Comparison of ENCODE assay signal across 35 cellular contexts in the genomic region with DNA sequence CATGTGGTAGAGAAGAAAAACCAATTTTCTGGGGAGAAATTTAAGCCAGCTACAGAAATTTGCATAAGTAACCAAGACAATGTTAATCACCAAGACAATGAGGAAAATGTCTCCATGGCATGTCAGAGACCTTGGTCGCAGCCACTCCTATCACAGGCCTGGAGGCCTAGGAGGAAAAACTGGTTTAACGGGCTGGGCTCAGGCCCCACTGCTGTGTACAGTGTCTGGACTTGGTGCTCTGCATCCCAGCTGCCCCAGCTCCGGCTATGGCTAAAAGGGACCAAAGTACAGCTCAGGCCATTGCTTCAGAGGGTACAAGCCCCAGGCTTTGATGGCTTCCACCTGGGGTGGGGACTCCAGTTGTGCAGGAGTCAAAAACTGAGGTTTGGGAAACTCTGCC.
"Had no signal": no experiment of that assay in that cellular context is flagged by ENCODE, and none has a peak within 500 bp of the region (broad histone marks: within the 10 kb centered on the region; RNA-seq: fewer than 3 reads in every experiment).

No MANE protein-coding gene starts in this region.

- H3K27ac Mint-ChIP-seq: activated CD4-positive, alpha-beta memory T cell treated with anti-CD3 and anti-CD28 coated beads for 36 hours; activated CD4-positive, alpha-beta T cell treated with anti-CD3 and anti-CD28 coated beads, Interleukin-2, amount 10 ng/mL, durations not matched to agents 24 days and 14 days; activated CD8-positive, alpha-beta T cell treated with anti-CD3 and anti-CD28 coated beads for 36 hours; activated naive CD4-positive, alpha-beta T cell treated with anti-CD3 and anti-CD28 coated beads for 36 hours; activated naive CD4-positive, alpha-beta T cell treated with anti-CD3 and anti-CD28 coated beads, Interleukin-2, amount 50 U/mL, for 72 hours; activated naive CD8-positive, alpha-beta T cell treated with anti-CD3 and anti-CD28 coated beads for 36 hours; activated T-cell treated with anti-CD3 and anti-CD28 coated beads, Interleukin-2, amount 50 U/mL, for 72 hours; activated T-helper 1 cell treated with anti-CD3 and anti-CD28 coated beads, Interleukin-12 subunit alpha, Interleukin-12 subunit beta, Interleukin-2, Interleukin-4 antibody, amounts not matched to agents 30 ng/mL and 10 ng/mL and 1 ng/mL, durations not matched to agents 14 hours and 24 hours and 36 hours; activated T-helper 17 cell treated with anti-CD3 and anti-CD28 coated beads, Interleukin-2, amount 50 U/mL, for 72 hours; T-helper 1 cell treated with Interleukin-12 subunit alpha and Interleukin-12 subunit beta and Interleukin-4 antibody, amounts not matched to agents 30 μg/mL and 1 μg/mL, for 36 hours; T-helper 2 cell treated with Interferon-gamma antibody and Interleukin-4, amounts not matched to agents 5 μg/mL and 100 μg/mL, for 36 hours had no signal

- H3K4me3 ChIP-seq: adrenal gland, body of pancreas, breast epithelium had no signal

- H3K27me3 Mint-ChIP-seq: activated B cell treated with CpG ODN at 0.5 μM for 24 hours; activated CD4-positive, alpha-beta memory T cell treated with anti-CD3 and anti-CD28 coated beads for 36 hours; activated CD4-positive, alpha-beta T cell treated with anti-CD3 and anti-CD28 coated beads, Interleukin-2, amount 10 ng/mL, durations not matched to agents 24 days and 14 days; activated CD8-positive, alpha-beta T cell treated with anti-CD3 and anti-CD28 coated beads for 36 hours; activated naive CD8-positive, alpha-beta T cell treated with anti-CD3 and anti-CD28 coated beads for 36 hours; activated T-helper 17 cell treated with anti-CD3 and anti-CD28 coated beads, Interleukin-2, amount 50 U/mL, for 72 hours had no signal

- H3K9me3 ChIP-seq: adrenal gland, body of pancreas had no signal

- H3K27ac ChIP-seq: adrenal gland, body of pancreas, brain microvascular endothelial cell, breast epithelium, VCaP had no signal

- H3K36me3 ChIP-seq: adrenal gland, brain microvascular endothelial cell, breast epithelium had no signal

- H3K4me1 ChIP-seq: adrenal gland, body of pancreas, breast epithelium had no signal

- H3K27me3 ChIP-seq: adrenal gland, body of pancreas, brain microvascular endothelial cell, breast epithelium had no signal

- H3K4me3 Mint-ChIP-seq: activated B cell treated with CpG ODN at 0.5 μM for 24 hours; activated CD4-positive, alpha-beta memory T cell treated with anti-CD3 and anti-CD28 coated beads for 36 hours; activated CD4-positive, alpha-beta T cell treated with anti-CD3 and anti-CD28 coated beads, Interleukin-2, amount 10 ng/mL, durations not matched to agents 24 days and 14 days; activated CD8-positive, alpha-beta T cell treated with anti-CD3 and anti-CD28 coated beads for 36 hours; activated naive CD4-positive, alpha-beta T cell treated with anti-CD3 and anti-CD28 coated beads for 36 hours; activated naive CD8-positive, alpha-beta T cell treated with anti-CD3 and anti-CD28 coated beads for 36 hours; activated T-cell treated with anti-CD3 and anti-CD28 coated beads, Interleukin-2, amount 50 U/mL, for 4 hours; activated T-cell treated with anti-CD3 and anti-CD28 coated beads, Interleukin-2, amount 50 U/mL, for 72 hours; activated T-helper 1 cell treated with anti-CD3 and anti-CD28 coated beads, Interleukin-12 subunit alpha, Interleukin-12 subunit beta, Interleukin-2, Interleukin-4 antibody, amounts not matched to agents 30 ng/mL and 10 ng/mL and 1 ng/mL, durations not matched to agents 14 hours and 24 hours and 36 hours; activated T-helper 17 cell treated with anti-CD3 and anti-CD28 coated beads, Interleukin-2, amount 50 U/mL, for 72 hours; T-helper 1 cell treated with Interleukin-12 subunit alpha and Interleukin-12 subunit beta and Interleukin-4 antibody, amounts not matched to agents 30 μg/mL and 1 μg/mL, for 36 hours; T-helper 2 cell treated with Interferon-gamma antibody and Interleukin-4, amounts not matched to agents 5 μg/mL and 100 μg/mL, for 36 hours had no signal

- H3K36me3 Mint-ChIP-seq: activated CD4-positive, alpha-beta memory T cell treated with anti-CD3 and anti-CD28 coated beads for 36 hours; activated naive CD8-positive, alpha-beta T cell treated with anti-CD3 and anti-CD28 coated beads for 36 hours had no signal

- DNase-seq: activated B cell treated with CpG ODN at 0.5 μM for 24 hours; activated CD4-positive, alpha-beta memory T cell treated with anti-CD3 and anti-CD28 coated beads for 36 hours; activated CD4-positive, alpha-beta T cell treated with anti-CD3 and anti-CD28 coated beads for 4 hours; activated CD4-positive, alpha-beta T cell treated with anti-CD3 and anti-CD28 coated beads, Interleukin-2, amount 10 ng/mL, durations not matched to agents 24 days and 14 days; activated CD4-positive, alpha-beta T cell treated with anti-CD3 and anti-CD28 coated beads, Interleukin-2, amount 50 U/mL, for 1 hour; activated CD4-positive, alpha-beta T cell treated with anti-CD3 and anti-CD28 coated beads, Interleukin-2, amount 50 U/mL, for 4 hours; activated CD4-positive, CD25-positive, alpha-beta regulatory T cell treated with anti-CD3 and anti-CD28 coated beads, Interleukin-2, amount 50 U/mL, for 72 hours; activated CD8-positive, alpha-beta memory T cell treated with anti-CD3 and anti-CD28 coated beads, Interleukin-2, amount 50 U/mL, for 4 hours; activated CD8-positive, alpha-beta T cell treated with anti-CD3 and anti-CD28 coated beads for 36 hours; activated effector memory CD4-positive, alpha-beta T cell treated with anti-CD3 and anti-CD28 coated beads, Interleukin-2, amount 50 U/mL, for 16 hours; activated gamma-delta T cell treated with Interleukin-2 at 50 U/mL for 16 hours; activated naive CD4-positive, alpha-beta T cell; activated naive CD4-positive, alpha-beta T cell treated with anti-CD3 and anti-CD28 coated beads for 36 hours; activated naive CD4-positive, alpha-beta T cell treated with anti-CD3 and anti-CD28 coated beads, Interleukin-2, amount 50 U/mL, for 16 hours; activated naive CD8-positive, alpha-beta T cell treated with anti-CD3 and anti-CD28 coated beads for 36 hours; activated T-cell treated with anti-CD3 and anti-CD28 coated beads for 4 hours; activated T-cell treated with anti-CD3 and anti-CD28 coated beads, Interleukin-2, amount 50 U/mL, for 1 hour; activated T-cell treated with anti-CD3 and anti-CD28 coated beads, Interleukin-2, amount 50 U/mL, for 4 hours; activated T-cell treated with anti-CD3 and anti-CD28 coated beads, Interleukin-2, amount 50 U/mL, for 72 hours; adrenal gland; amniotic stem cell; aorta; body of pancreas; brain microvascular endothelial cell; central memory CD4-positive, alpha-beta T cell; T-helper 1 cell; T-helper 2 cell; T-helper 9 cell had no signal

- H3K4me1 Mint-ChIP-seq: activated CD4-positive, alpha-beta T cell treated with anti-CD3 and anti-CD28 coated beads, Interleukin-2, amount 10 ng/mL, durations not matched to agents 24 days and 14 days; activated naive CD8-positive, alpha-beta T cell treated with anti-CD3 and anti-CD28 coated beads for 36 hours; activated T-helper 17 cell treated with anti-CD3 and anti-CD28 coated beads, Interleukin-2, amount 50 U/mL, for 72 hours had no signal
